ENCODE assay signal across 16 cellular contexts in genomic region chr1:204081791-204082513, GRCh38. TPM values are rescaled to one million over a fixed set of nuclear protein-coding genes. Genes with fewer than 3 reads are reported as not detected.
DNase-seq lines count a peak whose midpoint lies in the region; ATAC-seq and TF ChIP-seq lines count a peak whose summit lies in the region.
"Had no signal": no experiment of that assay in that cellular context is flagged by ENCODE, and none has a peak within 500 bp of the region (broad histone marks: within the 10 kb centered on the region; RNA-seq: fewer than 3 reads in every experiment).

No MANE protein-coding gene starts in this region.

- H3K27ac Mint-ChIP-seq in MCF 10A (ENCODE audit: low read depth, unreplicated experiment) = peak overlapping the region; percentile 18
- no peak overlapping the region for H3K27ac Mint-ChIP-seq in chondrocyte (ENCODE audit: unreplicated experiment)
- H3K27ac Mint-ChIP-seq in neural crest cell (ENCODE audit: unreplicated experiment) = peak overlapping the region; percentile 98
- H3K27ac Mint-ChIP-seq: naive thymus-derived CD4-positive, alpha-beta T cell had no signal

- H3K27ac ChIP-seq in mammary epithelial cell (ENCODE audit: insufficient read depth, low read depth, low read length) (no peak overlapping the region), urinary bladder (ENCODE audit: low read depth) (peak overlapping the region; percentile 82)
- H3K27ac ChIP-seq: foreskin keratinocyte had no signal

- H3K4me3 ChIP-seq in mammary epithelial cell (replicated peaks in 1 of 3; ENCODE audit: insufficient read depth in 1 of 3, low read depth in 2 of 3, low read length in 3 of 3) = no peak overlapping the region
- no peak overlapping the region for H3K4me3 ChIP-seq in urinary bladder (ENCODE audit: low read depth, low read length)

- in situ Hi-C loops in mammary epithelial cell (cut with MboI; ENCODE audit: low sequenced_read_pairs in 2 of 2) = no loop called here

- H4K20me1 ChIP-seq in mammary epithelial cell (ENCODE audit: insufficient read depth, low read length) = no peaks in the 10 kb centered on the region

- dilution Hi-C loops in mammary epithelial cell (cut with HindIII; ENCODE audit: low sequenced_read_pairs) = no loop called here

- H3K4me1 ChIP-seq in mammary epithelial cell (ENCODE audit: insufficient read depth, low read length) (peaks cover 27% of the 10 kb centered on the region), urinary bladder (ENCODE audit: insufficient read depth) (peaks cover 1% of the 10 kb centered on the region)

- H3K4me2 ChIP-seq in mammary epithelial cell (ENCODE audit: insufficient read depth, low read depth, low read length) = no peak overlapping the region

- CTCF ChIA-PET in MCF 10A (lab: Yijun Ruan, JAX) = interaction anchor here (0.7 to 4.3 kb wide), 3 partner anchors 9 to 211 kb away, joined by 4 to 33 read pairs (median 4); no protein-coding TSS in a partner anchor
- CTCF ChIA-PET in mammary epithelial cell (lab: Charles Lee; ENCODE audit: low non-redundant PET) = no interaction called here

- H3K36me3 Mint-ChIP-seq in MCF 10A (ENCODE audit: insufficient read depth, unreplicated experiment) = no peaks in the 10 kb centered on the region
- no peaks in the 10 kb centered on the region for H3K36me3 Mint-ChIP-seq in chondrocyte (ENCODE audit: low read depth)
- H3K36me3 Mint-ChIP-seq in neural crest cell (ENCODE audit: low read depth) = no peaks in the 10 kb centered on the region
- H3K36me3 Mint-ChIP-seq: naive thymus-derived CD4-positive, alpha-beta T cell had no signal

- 95% methylated on average over 2 of the region's 8 CpGs for WGBS in mammary epithelial cell (ENCODE audit: low coverage, missing lambda C conversion rate)
- 74% methylated on average over 8 of the region's 8 CpGs for WGBS in urinary bladder

- H3K9ac ChIP-seq in mammary epithelial cell (ENCODE audit: insufficient read depth, low read length) = no peak overlapping the region

- H3K4me1 Mint-ChIP-seq in MCF 10A (ENCODE audit: insufficient read depth, unreplicated experiment) = peaks cover 42% of the 10 kb centered on the region
- H3K4me1 Mint-ChIP-seq in chondrocyte (ENCODE audit: low read depth) = peaks cover 37% of the 10 kb centered on the region
- peaks cover 71% of the 10 kb centered on the region for H3K4me1 Mint-ChIP-seq in neural crest cell

- intact Hi-C loops in MCF 10A (cut with micrococcal nuclease) = no loop called here
- intact Hi-C loops in mammary epithelial cell (cut with micrococcal nuclease) = loop anchor here (2.0 kb wide), 1 partner anchor 21 kb away; no protein-coding TSS in a partner anchor

- H3K79me2 ChIP-seq in mammary epithelial cell (ENCODE audit: insufficient read depth, low read length) = peaks cover 77% of the 10 kb centered on the region

- POLR2A ChIA-PET in MCF 10A (lab: Yijun Ruan, JAX) = no interaction called here

- H3K36me3 ChIP-seq in mammary epithelial cell (ENCODE audit: insufficient read depth, low read length) (no peaks in the 10 kb centered on the region), urinary bladder (ENCODE audit: insufficient read depth) (no peaks in the 10 kb centered on the region)

- H3K9me3 Mint-ChIP-seq in MCF 10A (ENCODE audit: unreplicated experiment) = no peaks in the 10 kb centered on the region
- no peaks in the 10 kb centered on the region for H3K9me3 Mint-ChIP-seq in chondrocyte (ENCODE audit: low read depth)
- no peaks in the 10 kb centered on the region for H3K9me3 Mint-ChIP-seq in neural crest cell

- no peak overlapping the region for H3K4me3 Mint-ChIP-seq in MCF 10A (ENCODE audit: unreplicated experiment)
- H3K4me3 Mint-ChIP-seq in chondrocyte (ENCODE audit: unreplicated experiment) = no peak overlapping the region
- H3K4me3 Mint-ChIP-seq in neural crest cell = no peak overlapping the region
- H3K4me3 Mint-ChIP-seq: naive thymus-derived CD4-positive, alpha-beta T cell had no signal

- BruUV-seq in MCF 10A (replicated peaks; lab: Mats Ljungman, UMichigan) (no TSS peak), mammary epithelial cell (replicated peaks; lab: Mats Ljungman, UMichigan) (no TSS peak)

- TF ChIP-seq CTCF in MCF 10A (IDR thresholded peaks at IDR 0.05; ENCODE audit: unreplicated experiment) = no peak
- no peak for TF ChIP-seq CTCF in mammary epithelial cell (conservative IDR thresholded peaks at IDR 0.05 in 1 of 2, IDR thresholded peaks at IDR 0.05 in 1 of 2; ENCODE audit: extremely low read depth in 1 of 2, insufficient read depth in 1 of 2, low read depth in 1 of 2, low read length in 2 of 2)
- no peak for TF ChIP-seq CTCF in chondrocyte (IDR thresholded peaks at IDR 0.05)
- TF ChIP-seq CTCF in neural crest cell (conservative IDR thresholded peaks at IDR 0.05) = no peak

- ATAC-seq in GM21717 (IDR thresholded peaks at IDR 0.05; ENCODE audit: unreplicated experiment) = no peak
- ATAC-seq: foreskin keratinocyte; naive thymus-derived CD4-positive, alpha-beta T cell had no signal

- DNase-seq in MCF 10A (ENCODE audit: unreplicated experiment) (no peak), mammary epithelial cell (no peak), chondrocyte (ENCODE audit: low spot score) (peak; percentile 55), neural crest cell (ENCODE audit: low read depth, low spot score) (no peak), iPS-NIHi7 (ENCODE audit: extremely low spot score) (no peak)
- no peak for DNase-seq in stimulated activated naive CD4-positive, alpha-beta T cell (lab: John Stamatoyannopoulos, UW)
- DNase-seq: activated CD4-positive, CD25-positive, alpha-beta regulatory T cell treated with anti-CD3 and anti-CD28 coated beads, Interleukin-2, amount 50 U/mL, for 72 hours; activated T-cell treated with anti-CD3 and anti-CD28 coated beads for 4 hours; amygdala; effector CD8-positive, alpha-beta T cell; foreskin keratinocyte; islet precursor cell; naive thymus-derived CD4-positive, alpha-beta T cell; NCI-H1048 had no signal

- no peak overlapping the region for H2AFZ ChIP-seq in mammary epithelial cell (ENCODE audit: low read depth, low read length)

- no peaks in the 10 kb centered on the region for H3K27me3 Mint-ChIP-seq in MCF 10A (ENCODE audit: insufficient read depth, unreplicated experiment)
- H3K27me3 Mint-ChIP-seq in chondrocyte (ENCODE audit: low read depth) = no peaks in the 10 kb centered on the region
- no peaks in the 10 kb centered on the region for H3K27me3 Mint-ChIP-seq in neural crest cell (ENCODE audit: low read depth)

- H3K27me3 ChIP-seq in mammary epithelial cell (ENCODE audit: insufficient read depth, low read length) = no peaks in the 10 kb centered on the region
- H3K27me3 ChIP-seq: foreskin keratinocyte had no signal

- H3K9me3 ChIP-seq in mammary epithelial cell (replicated peaks; ENCODE audit: insufficient read depth, low read length) = no peaks in the 10 kb centered on the region

RNA-seq across cellular contexts. Expression of gene SOX13, which starts 9.0 kb away (rescaled TPM):
- total RNA-seq in MCF 10A (2022) (23.7 and 32.8 TPM in 2 replicates), mammary epithelial cell (10 to 100 TPM in 1 of 2 donors, 1 to 10 TPM in 1; 7.8 to 22.0 TPM), chondrocyte (3.6 to 9.1 TPM (median 7.6 TPM) in 3 replicates), neural crest cell (60.9 and 64.4 TPM in 2 replicates), urinary bladder (12.8 TPM)
- polyA plus RNA-seq in mammary epithelial cell (13.2 TPM), urinary bladder (41.9 TPM)
- polyA minus RNA-seq in mammary epithelial cell = 18.0 TPM
- polyA plus RNA-seq: naive thymus-derived CD4-positive, alpha-beta T cell had no signal
